In the genomic region with DNA sequence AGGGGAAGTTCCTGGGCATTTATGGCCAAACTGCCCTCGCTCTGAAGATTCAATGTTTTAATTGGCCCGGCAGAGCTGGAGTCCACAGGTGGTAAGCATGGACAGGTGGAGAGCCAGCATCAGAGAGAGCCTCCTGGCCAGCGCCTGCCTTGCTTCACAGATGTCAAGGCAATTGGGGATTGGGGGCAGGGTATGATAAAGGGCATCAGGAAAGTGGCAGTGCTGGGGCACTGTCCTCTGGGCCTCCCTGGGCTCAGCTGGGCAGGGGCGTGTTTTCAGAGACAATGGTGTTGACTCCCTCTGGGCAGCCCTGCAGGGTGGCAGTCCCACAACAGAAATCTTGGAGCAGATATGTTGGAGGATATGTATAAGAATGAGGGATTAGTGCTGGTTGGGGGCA, we compare ENCODE assay signal across 22 cellular contexts.
DNase-seq lines count a peak whose midpoint lies in the region; ATAC-seq and TF ChIP-seq lines count a peak whose summit lies in the region.
"Had no signal": no experiment of that assay in that cellular context is flagged by ENCODE, and none has a peak within 500 bp of the region (broad histone marks: within the 10 kb centered on the region; RNA-seq: fewer than 3 reads in every experiment).

No MANE protein-coding gene starts in this region.

- no peak for ATAC-seq in CD8-positive, alpha-beta T cell
- ATAC-seq: GM23338, HCT116 had no signal

- H3K27ac ChIP-seq in CD8-positive, alpha-beta T cell (ENCODE audit: low read depth, low read length), result no peak overlapping the region
- H3K27ac ChIP-seq in endodermal cell (ENCODE audit: low read depth, low read length) (no peak overlapping the region), stomach smooth muscle (ENCODE audit: low read length) (peak overlapping the region; percentile 11)
- H3K27ac ChIP-seq: C4-2B, HL-60, PC-9, RWPE1 had no signal

- peak overlapping the region; percentile 38 for H3K27ac Mint-ChIP-seq in CD8-positive, alpha-beta T cell
- no peak overlapping the region for H3K27ac Mint-ChIP-seq in endodermal cell
- H3K27ac Mint-ChIP-seq: GM23338, IgD-negative memory B cell had no signal

- no peak for DNase-seq in CD8-positive, alpha-beta T cell
- DNase-seq in NCI-H69 (lab: John Stamatoyannopoulos, UW) (peak; percentile 74), endodermal cell (peak; percentile 38), GM20000 (ENCODE audit: low spot score) (no peak), T-helper 9 cell (no peak)
- no peak for DNase-seq in stimulated activated CD4-positive, alpha-beta T cell treated with anti-CD3 and anti-CD28 coated beads, Interleukin-1b, Interleukin-23, amount 100 ng/mL, for 48 hours
- DNase-seq: ACHN, GDM1, Karpas-422, NCI-H146, NCI-H2029 treated with DMSO at 0.1 percent for 48 hours, NCI-H510A treated with DMSO at 0.1 percent for 48 hours, NCI-H82, PC-9 had no signal

- POLR2A ChIA-PET in CD8-positive, alpha-beta T cell (lab: Charles Lee), result no interaction called here

- CTCF ChIA-PET in CD8-positive, alpha-beta T cell (lab: Charles Lee), result interaction anchor here (0.8 to 1.4 kb wide), 3 partner anchors 14 to 15 kb away, joined by 3 to 6 read pairs (median 3); no protein-coding TSS in a partner anchor

- no peak for TF ChIP-seq CTCF in CD8-positive, alpha-beta T cell (IDR thresholded peaks at IDR 0.05)
- no peak for TF ChIP-seq CTCF in endodermal cell (conservative IDR thresholded peaks at IDR 0.05)
- no peak for TF ChIP-seq CTCF in GM20000 (IDR thresholded peaks at IDR 0.05; ENCODE audit: extremely low read depth, missing control alignments)

- peaks cover 12% of the 10 kb centered on the region for H3K4me1 Mint-ChIP-seq in CD8-positive, alpha-beta T cell (ENCODE audit: low read depth)
- H3K4me1 Mint-ChIP-seq in endodermal cell, result peaks cover 28% of the 10 kb centered on the region

- H3K9me3 ChIP-seq in CD8-positive, alpha-beta T cell (ENCODE audit: low read length), result no peaks in the 10 kb centered on the region
- no peaks in the 10 kb centered on the region for H3K9me3 ChIP-seq in endodermal cell (ENCODE audit: control insufficient read depth, low read length)
- H3K9me3 ChIP-seq in stomach smooth muscle (ENCODE audit: control insufficient read depth in 2 of 2, low read length in 2 of 2), result no peaks in the 10 kb centered on the region
- H3K9me3 ChIP-seq: Caco-2 had no signal

- H3K9me3 Mint-ChIP-seq in CD8-positive, alpha-beta T cell, result no peaks in the 10 kb centered on the region
- H3K9me3 Mint-ChIP-seq in endodermal cell, result no peaks in the 10 kb centered on the region
- H3K9me3 Mint-ChIP-seq: IgD-negative memory B cell had no signal

- 87 to 97% methylated on average over 3 to 4 of the region's 4 CpGs for WGBS in endodermal cell (ENCODE audit: insufficient coverage in 1 of 2, insufficient read length in 1 of 2), 2 experiments

- H3K36me3 Mint-ChIP-seq in CD8-positive, alpha-beta T cell, result no peaks in the 10 kb centered on the region
- H3K36me3 Mint-ChIP-seq in endodermal cell (ENCODE audit: low read depth), result no peaks in the 10 kb centered on the region
- H3K36me3 Mint-ChIP-seq: IgD-negative memory B cell had no signal

- H3K4me3 ChIP-seq in CD8-positive, alpha-beta T cell (ENCODE audit: low read depth, low read length), result no peak overlapping the region
- H3K4me3 ChIP-seq in endodermal cell (ENCODE audit: low read length), result no peak overlapping the region
- no peak overlapping the region for H3K4me3 ChIP-seq in stomach smooth muscle (ENCODE audit: low read length in 2 of 2)
- H3K4me3 ChIP-seq: GM23338, PC-9 had no signal

- H3K27me3 Mint-ChIP-seq in CD8-positive, alpha-beta T cell (ENCODE audit: low read depth), result peaks cover 14% of the 10 kb centered on the region
- no peaks in the 10 kb centered on the region for H3K27me3 Mint-ChIP-seq in endodermal cell (ENCODE audit: insufficient read depth)

- H3K4me3 Mint-ChIP-seq in CD8-positive, alpha-beta T cell, result no peak overlapping the region
- H3K4me3 Mint-ChIP-seq in endodermal cell, result no peak overlapping the region
- H3K4me3 Mint-ChIP-seq: GM23338, IgD-negative memory B cell had no signal

- intact Hi-C loops in CD8-positive, alpha-beta T cell (cut with DNase I, micrococcal nuclease), result no loop called here

- no peaks in the 10 kb centered on the region for H3K27me3 ChIP-seq in CD8-positive, alpha-beta T cell (ENCODE audit: insufficient read depth, low read length)
- H3K27me3 ChIP-seq in endodermal cell (ENCODE audit: control insufficient read depth, insufficient read depth, low read length, poor library complexity, severe bottlenecking) (no peaks in the 10 kb centered on the region), stomach smooth muscle (ENCODE audit: control insufficient read depth in 1 of 2, insufficient read depth in 2 of 2, low read length in 2 of 2) (no peaks in the 10 kb centered on the region)

- H3K9ac ChIP-seq in endodermal cell (ENCODE audit: extremely low read depth, low read length, poor library complexity, severe bottlenecking) (no peak overlapping the region), stomach smooth muscle (ENCODE audit: low read length in 2 of 2) (no peak overlapping the region)

- no peaks in the 10 kb centered on the region for H3K36me3 ChIP-seq in CD8-positive, alpha-beta T cell (ENCODE audit: insufficient read depth, low read length)
- H3K36me3 ChIP-seq in endodermal cell (ENCODE audit: control insufficient read depth, insufficient read depth, low read length) (no peaks in the 10 kb centered on the region), stomach smooth muscle (ENCODE audit: control insufficient read depth in 2 of 2, insufficient read depth in 2 of 2, low read length in 2 of 2) (no peaks in the 10 kb centered on the region)

- H3K4me1 ChIP-seq in CD8-positive, alpha-beta T cell (ENCODE audit: insufficient read depth, low read length), result peaks cover 10% of the 10 kb centered on the region
- H3K4me1 ChIP-seq in endodermal cell (ENCODE audit: control insufficient read depth, insufficient read depth, low read length), result no peaks in the 10 kb centered on the region
- H3K4me1 ChIP-seq in stomach smooth muscle (ENCODE audit: control insufficient read depth, insufficient read depth, low read length), result peaks cover 69% of the 10 kb centered on the region
- H3K4me1 ChIP-seq: Caco-2 had no signal

Comparison
In these comparisons a context has a peak if more than half of its experiments do, and no peak if none do; other contexts are left out.
1. DNase-seq: peak in NCI-H69 (single experiment) and endodermal cell (single experiment); none in CD8-positive, alpha-beta T cell (0 of 7), stimulated activated CD4-positive, alpha-beta T cell treated with anti-CD3 and anti-CD28 coated beads, Interleukin-1b, Interleukin-23, amount 100 ng/mL, for 48 hours (single experiment), GM20000 (single experiment) and T-helper 9 cell (single experiment).